Comparison of ENCODE assay signal across 9 cellular contexts in the genomic region with DNA sequence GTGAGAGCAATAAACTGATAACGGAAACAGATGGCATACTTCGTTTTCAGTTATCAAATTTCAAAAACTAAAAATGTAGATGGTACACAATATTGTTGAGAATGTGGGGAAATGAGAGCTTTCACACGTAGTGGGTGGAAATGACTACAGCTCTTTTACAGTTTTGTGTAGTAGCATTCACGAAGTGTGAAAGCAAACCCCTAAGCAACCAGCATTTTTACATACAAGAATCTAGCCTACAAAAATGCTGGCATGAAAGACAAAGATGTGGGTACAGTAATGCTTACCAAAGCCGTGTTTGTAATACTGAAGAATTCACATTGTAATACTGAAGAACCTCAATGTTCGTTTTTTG. TPM values are rescaled to one million over a fixed set of nuclear protein-coding genes. Genes with fewer than 3 reads are reported as not detected.
DNase-seq lines count a peak whose midpoint lies in the region; ATAC-seq, FAIRE-seq and TF ChIP-seq lines count a peak whose summit lies in the region.
"Had no signal": no experiment of that assay in that cellular context is flagged by ENCODE, and none has a peak within 500 bp of the region (broad histone marks: within the 10 kb centered on the region; RNA-seq: fewer than 3 reads in every experiment).

No MANE protein-coding gene starts in this region.

- no peak overlapping the region for H3K4me3 Mint-ChIP-seq in H9
- peak overlapping the region; percentile 82 to 96 (median 90) for H3K4me3 Mint-ChIP-seq in naive thymus-derived CD8-positive, alpha-beta T cell

- H3K4ac ChIP-seq in H9 (ENCODE audit: low read depth, low read length) = no peak overlapping the region

- no peak for TF ChIP-seq RAD21 in A549 (conservative IDR thresholded peaks at IDR 0.05 in 1 of 2, IDR thresholded peaks at IDR 0.05 in 1 of 2)

- no peak overlapping the region for H4K91ac ChIP-seq in H9 (ENCODE audit: insufficient read length, low read depth, low read length)

- H2AFZ ChIP-seq in H9 (ENCODE audit: low read length) = peak overlapping the region; percentile 26

- H3K36me3 Mint-ChIP-seq in H9 (ENCODE audit: insufficient read depth in 1 of 3, low read depth in 3 of 3) = no peaks in the 10 kb centered on the region; a peak in 2 of 7 replicates
- peaks cover 2 to 8% (median 3%) of the 10 kb centered on the region in 3 donors for H3K36me3 Mint-ChIP-seq in naive thymus-derived CD8-positive, alpha-beta T cell

- H3K27me3 Mint-ChIP-seq in H9 (ENCODE audit: low read depth) = peaks cover 34% of the 10 kb centered on the region
- peaks cover 5 to 45% (median 30%) of the 10 kb centered on the region in 5 donors for H3K27me3 Mint-ChIP-seq in naive thymus-derived CD8-positive, alpha-beta T cell

- H3K9ac ChIP-seq in H9 (ENCODE audit: extremely low read depth, insufficient read length, low read length) = no peak overlapping the region

- no peak overlapping the region for H2BK12ac ChIP-seq in H9 (ENCODE audit: insufficient read length, low read depth, low read length)

- CTCF ChIA-PET in A549 (lab: Yijun Ruan, JAX) = interaction anchor here (1.5 kb wide), 1 partner anchor 15 kb away, joined by 3 read pairs; no protein-coding TSS in a partner anchor

- ATAC-seq in A549 (no peak), GM18502 (IDR thresholded peaks at IDR 0.05; ENCODE audit: poor library complexity, unreplicated experiment) (no peak)
- ATAC-seq in naive thymus-derived CD8-positive, alpha-beta T cell = peak in 1 of 2 donors; percentile 23

- no peak overlapping the region for H4K8ac ChIP-seq in H9 (replicated peaks; ENCODE audit: insufficient read length, low read depth, low read length)

- H3K36me3 ChIP-seq in HAP-1 (replicated peaks) = no peaks in the 10 kb centered on the region
- H3K36me3 ChIP-seq: MG63 had no signal

- H4K5ac ChIP-seq in H9 (ENCODE audit: insufficient read length, low read depth, low read length) = no peak overlapping the region

- no peak overlapping the region for H2AK5ac ChIP-seq in H9 (ENCODE audit: insufficient read length, low read length)

- H3K27ac ChIP-seq in A549 (no peak overlapping the region), H9 (ENCODE audit: insufficient read length, low read depth, low read length) (no peak overlapping the region), coronary artery (no peak overlapping the region), substantia nigra (ENCODE audit: low read depth, low read length, poor library complexity, severe bottlenecking) (no peak overlapping the region)

- H3K4me1 ChIP-seq in A549 = no peaks in the 10 kb centered on the region
- H3K4me1 ChIP-seq in H9 (ENCODE audit: insufficient read depth, low read length) = no peaks in the 10 kb centered on the region
- no peaks in the 10 kb centered on the region for H3K4me1 ChIP-seq in HAP-1

- no peaks in the 10 kb centered on the region for H4K20me1 ChIP-seq in H9 (ENCODE audit: control insufficient read depth, insufficient read depth, insufficient read length)

- POLR2A ChIA-PET in A549 (lab: Yijun Ruan, JAX) = no interaction called here
- POLR2A ChIA-PET in naive thymus-derived CD8-positive, alpha-beta T cell (lab: Charles Lee) = no interaction called here

- H3K56ac ChIP-seq in H9 (ENCODE audit: insufficient read length, low read depth, low read length) = no peak overlapping the region

- H3K9me3 ChIP-seq in A549 = peaks cover 62% of the 10 kb centered on the region
- no peaks in the 10 kb centered on the region for H3K9me3 ChIP-seq in H9 (ENCODE audit: control insufficient read depth, low read depth, low read length)
- no peaks in the 10 kb centered on the region for H3K9me3 ChIP-seq in HAP-1

- no peak for TF ChIP-seq EP300 in A549 (IDR thresholded peaks at IDR 0.05)

- H3K4me2 ChIP-seq in A549 (peak overlapping the region; percentile 54), H9 (ENCODE audit: insufficient read depth, insufficient read length, low read length) (no peak overlapping the region)

- in situ Hi-C loops in HAP-1 (cut with MboI; ENCODE audit: low sequenced_read_pairs) = no loop called here

- H3K14ac ChIP-seq in H9 (ENCODE audit: insufficient read depth, low read length) = no peak overlapping the region

- no peak overlapping the region for H3K23ac ChIP-seq in H9 (ENCODE audit: insufficient read length, low read depth, low read length)

- TF ChIP-seq CTCF in A549 (IDR thresholded peaks at IDR 0.05) (no peak), H9 (conservative IDR thresholded peaks at IDR 0.05) (no peak), coronary artery (IDR thresholded peaks at IDR 0.05) (no peak)

- DNase-seq in A549 (ENCODE audit: low read depth in 1 of 2, low spot score in 1 of 2) (no peak), H9 (no peak), coronary artery (ENCODE audit: low spot score) (no peak), substantia nigra (lab: John Stamatoyannopoulos, UW) (no peak), HAP-1 (ENCODE audit: low spot score in 2 of 2) (no peak), DMS114 treated with DMSO at 0.1 percent for 48 hours (lab: John Stamatoyannopoulos, UW; ENCODE audit: unreplicated experiment) (no peak)
- no peak for DNase-seq in naive thymus-derived CD8-positive, alpha-beta T cell
- DNase-seq: MG63 had no signal

- H3K18ac ChIP-seq in H9 (ENCODE audit: insufficient read length, low read depth, low read length) = no peak overlapping the region

- peaks cover 39 to 61% of the 10 kb centered on the region in 2 experiments for H3K9me3 Mint-ChIP-seq in H9
- H3K9me3 Mint-ChIP-seq in naive thymus-derived CD8-positive, alpha-beta T cell = peaks cover 0 to 5% (median 0%) of the 10 kb centered on the region in 9 donors

- no peak overlapping the region for H2BK5ac ChIP-seq in H9 (ENCODE audit: insufficient read length, low read length)

- no peak overlapping the region for H2BK15ac ChIP-seq in H9 (ENCODE audit: low read depth, low read length)

- H3K27me3 ChIP-seq in H9 (ENCODE audit: insufficient read depth, low read length) = no peaks in the 10 kb centered on the region; the same call in 1 of the 2 replicates
- peaks cover 3% of the 10 kb centered on the region; the same call in 1 of the 2 replicates for H3K27me3 ChIP-seq in HAP-1 (ENCODE audit: low read depth)
- H3K27me3 ChIP-seq: MG63 had no signal

- no peak overlapping the region for H3K27ac Mint-ChIP-seq in H9
- H3K27ac Mint-ChIP-seq in naive thymus-derived CD8-positive, alpha-beta T cell = peak overlapping the region in 5 of 10 donors; percentile 43 to 84 (median 74)

- no peak for FAIRE-seq in A549 (lab: Jason Lieb, UNC)

- no peaks in the 10 kb centered on the region for H3K79me2 ChIP-seq in H9 (ENCODE audit: insufficient read depth, low read length)

- no peak overlapping the region for H2BK20ac ChIP-seq in H9 (ENCODE audit: low read depth, low read length, poor library complexity, severe bottlenecking)

- peak overlapping the region; percentile 25 for H3K4me3 ChIP-seq in A549
- H3K4me3 ChIP-seq in coronary artery = peak overlapping the region; percentile 74
- no peak overlapping the region for H3K4me3 ChIP-seq in HAP-1
- H3K4me3 ChIP-seq: MG63 had no signal

- 20% methylated on average over 6 of the region's 6 CpGs for WGBS in A549 (ENCODE audit: missing lambda C conversion rate)
- WGBS in H9 (ENCODE audit: extremely low coverage, insufficient read length, low lambda C conversion rate) = no CpG with 5 or more reads among the region's 6 CpGs

- peaks cover 0 to 2% of the 10 kb centered on the region in 2 experiments; a peak in 2 of 4 replicates for H3K4me1 Mint-ChIP-seq in H9
- peaks cover 8 to 11% (median 9%) of the 10 kb centered on the region in 4 donors for H3K4me1 Mint-ChIP-seq in naive thymus-derived CD8-positive, alpha-beta T cell

- no peak overlapping the region for H2BK120ac ChIP-seq in H9 (ENCODE audit: low read depth, low read length, poor library complexity, severe bottlenecking)

- TF ChIP-seq POLR2A in A549 (IDR thresholded peaks at IDR 0.05; ENCODE audit: low read length) = no peak

- no peaks in the 10 kb centered on the region for H3K79me1 ChIP-seq in H9 (ENCODE audit: insufficient read depth, low read depth, low read length, poor library complexity, severe bottlenecking)

- no peak overlapping the region for H3T11ph ChIP-seq in H9 (ENCODE audit: low read length)

- H3K23me2 ChIP-seq in H9 (ENCODE audit: insufficient read length, low read depth, low read length, poor library complexity, severe bottlenecking) = peaks cover 4% of the 10 kb centered on the region

RNA-seq across cellular contexts. Expression of a gene that starts 6.3 kb away (rescaled TPM):
- polyA plus RNA-seq in A549 (2011; rRNA removed) (5.1 and 8.9 TPM in 2 replicates), A549 (2017; fragmentation: RNase III; extraction: RNeasy Plus Mini Kit Qiagen cat#74134 plus additional on column Dnase treatment) (5.2 to 6.1 TPM (median 5.6 TPM) in 3 replicates)
- 0.70 and 1.4 TPM in 2 replicates for polyA plus RNA-seq in A549 (2012; cell fraction: cytosol; rRNA removed)
- polyA plus RNA-seq in A549 (2012; cell fraction: nucleus; rRNA removed) = 0.72 and 1.3 TPM in 2 replicates
- polyA minus RNA-seq in A549 (2011; rRNA and poly(A)+ RNA removed) = 5.7 and 6.8 TPM in 2 replicates
- total RNA-seq in H9 (2021) = 10.4 and 11.6 TPM in 2 replicates
- total RNA-seq in naive thymus-derived CD8-positive, alpha-beta T cell = 10 to 100 TPM; 24.2 to 25.8 TPM
- polyA plus RNA-seq in naive thymus-derived CD8-positive, alpha-beta T cell = 1 to 10 TPM; 3.3 to 4.3 (median 3.7) TPM

RNA-seq across cellular contexts. Expression of a gene that starts 18.6 kb away (rescaled TPM):
- polyA plus RNA-seq in A549 (2011; rRNA removed) (0.12 and 0.16 TPM in 2 replicates), A549 (2017; fragmentation: RNase III; extraction: RNeasy Plus Mini Kit Qiagen cat#74134 plus additional on column Dnase treatment) (0.09 to 0.22 TPM (median 0.18 TPM) in 3 replicates)
- 0.15 and 0.19 TPM in 2 replicates for polyA plus RNA-seq in A549 (2012; cell fraction: cytosol; rRNA removed)
- 0.28 and 0.33 TPM in 2 replicates for polyA plus RNA-seq in A549 (2012; cell fraction: nucleus; rRNA removed)
- polyA minus RNA-seq in A549 (2011; rRNA and poly(A)+ RNA removed) = 0.37 and 1.0 TPM in 2 replicates
- total RNA-seq in H9 (2021) = 0.50 TPM in 2 replicates
- under 1 TPM; 0.60 to 0.69 TPM for total RNA-seq in naive thymus-derived CD8-positive, alpha-beta T cell
- under 1 TPM in 2 of 3 donors, not detected in 1; 0.07 to 0.72 TPM for polyA plus RNA-seq in naive thymus-derived CD8-positive, alpha-beta T cell

RNA-seq across cellular contexts. Expression of a gene that starts 40.1 kb away (rescaled TPM):
- polyA plus RNA-seq in A549 (2011; rRNA removed) (15.7 and 20.7 TPM in 2 replicates), A549 (2017; fragmentation: RNase III; extraction: RNeasy Plus Mini Kit Qiagen cat#74134 plus additional on column Dnase treatment) (16.9 to 21.0 TPM (median 20.7 TPM) in 3 replicates)
- polyA plus RNA-seq in A549 (2012; cell fraction: cytosol; rRNA removed) = 20.1 and 24.6 TPM in 2 replicates
- 87.0 TPM in 2 replicates for polyA plus RNA-seq in A549 (2012; cell fraction: nucleus; rRNA removed)
- polyA minus RNA-seq in A549 (2011; rRNA and poly(A)+ RNA removed) = 22.6 and 25.6 TPM in 2 replicates
- 0.26 TPM in 1 of 2 replicates, not detected in the other for total RNA-seq in H9 (2021)
- 100 to 1,000 TPM in 1 of 2 experiments, 10 to 100 TPM in 1; 92.9 to 103 TPM for total RNA-seq in naive thymus-derived CD8-positive, alpha-beta T cell
- polyA plus RNA-seq in naive thymus-derived CD8-positive, alpha-beta T cell = 10 to 100 TPM in 2 of 3 donors, 1 to 10 TPM in 1; 7.6 to 28.6 (median 11.7) TPM

Comparison
In these comparisons a context has a peak if more than half of its experiments do, and no peak if none do; other contexts are left out.
1. H3K4me3 Mint-ChIP-seq: peak in naive thymus-derived CD8-positive, alpha-beta T cell (10 of 10); none in H9 (0 of 2).
2. RNA of a gene that starts 40.1 kb away (total RNA-seq): 92.9 to 103 TPM in naive thymus-derived CD8-positive, alpha-beta T cell; 0.26 TPM in H9; every median in the first group is over 10 times any median in the second.